In the genomic region with DNA sequence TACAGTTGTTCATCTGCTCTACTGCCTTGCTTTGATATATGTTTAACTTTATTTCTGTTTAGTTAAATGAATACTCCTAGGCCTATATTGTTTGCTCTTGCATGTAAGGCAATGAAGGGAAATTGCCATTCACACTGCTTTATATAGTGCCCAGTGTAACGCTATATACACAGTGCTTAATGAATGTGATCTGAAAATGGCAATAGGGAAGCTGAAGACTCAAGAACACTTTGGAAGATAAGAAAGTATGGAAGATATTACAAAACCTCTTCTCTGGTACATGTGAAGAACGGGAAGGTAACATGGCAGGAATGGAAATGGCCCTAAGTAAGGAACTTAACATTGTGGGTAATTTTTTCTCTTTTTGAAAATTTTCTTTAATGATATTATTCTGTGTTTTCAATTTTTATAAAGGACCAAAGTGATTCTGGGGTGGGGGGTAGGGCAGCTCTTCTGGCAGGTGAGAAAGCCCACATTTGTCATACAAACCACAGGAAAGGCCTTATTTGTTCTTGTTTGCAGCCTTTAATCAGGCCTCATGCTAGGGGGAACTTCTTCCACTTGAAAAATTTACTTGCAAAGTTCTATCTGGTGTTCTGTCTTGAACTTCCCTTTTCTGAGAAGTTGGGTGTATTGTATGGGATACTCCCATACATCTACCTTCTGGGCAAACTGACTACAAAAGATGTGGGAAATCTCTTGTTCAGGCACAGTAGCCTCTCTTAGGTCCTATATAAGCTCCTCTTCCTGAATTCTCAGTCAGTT, we compare ENCODE assay signal across 8 cellular contexts.
A peak's percentile ranks its signal among the peaks of the same experiment; 100 is the strongest.
DNase-seq lines count a peak whose midpoint lies in the region; ATAC-seq lines count a peak whose summit lies in the region.

No MANE protein-coding gene starts in this region.

- DNase-seq in activated CD4-positive, alpha-beta T cell treated with anti-CD3 and anti-CD28 coated beads for 36 hours = no peak
- DNase-seq in activated CD4-positive, alpha-beta T cell treated with anti-CD3 and anti-CD28 coated beads, Interleukin-2, amount 50 U/mL, for 4 hours = no peak
- peak; percentile 71 for DNase-seq in NOMO-1 treated with DMSO at 0.1 percent for 48 hours (lab: John Stamatoyannopoulos, UW; ENCODE audit: unreplicated experiment)
- no peak for DNase-seq in anterior cingulate cortex (lab: John Stamatoyannopoulos, UW)

- peak overlapping the region; percentile 82 for H3K27ac Mint-ChIP-seq in activated CD4-positive, alpha-beta T cell treated with anti-CD3 and anti-CD28 coated beads for 36 hours
- peak overlapping the region; percentile 86 for H3K27ac Mint-ChIP-seq in stimulated activated naive CD8-positive, alpha-beta T cell treated with anti-CD3 and anti-CD28 coated beads, Interleukin-15, Interleukin-2, amounts not matched to agents 100 ng/mL and 50 ng/mL, for 24 hours

- H3K27me3 Mint-ChIP-seq in activated CD4-positive, alpha-beta T cell treated with anti-CD3 and anti-CD28 coated beads for 36 hours = no peaks in the 10 kb centered on the region
- no peaks in the 10 kb centered on the region for H3K27me3 Mint-ChIP-seq in stimulated activated naive CD8-positive, alpha-beta T cell treated with anti-CD3 and anti-CD28 coated beads, Interleukin-15, Interleukin-2, amounts not matched to agents 100 ng/mL and 50 ng/mL, for 24 hours

- intact Hi-C loops in activated CD4-positive, alpha-beta T cell treated with anti-CD3 and anti-CD28 coated beads for 36 hours (cut with DNase I, micrococcal nuclease) = loop anchor here (2.0 kb wide), 2 partner anchors 17 to 61 kb away; no protein-coding TSS in a partner anchor

- peaks cover 19% of the 10 kb centered on the region for H3K36me3 Mint-ChIP-seq in activated CD4-positive, alpha-beta T cell treated with anti-CD3 and anti-CD28 coated beads for 36 hours (ENCODE audit: low read depth)
- H3K36me3 Mint-ChIP-seq in stimulated activated naive CD8-positive, alpha-beta T cell treated with anti-CD3 and anti-CD28 coated beads, Interleukin-15, Interleukin-2, amounts not matched to agents 100 ng/mL and 50 ng/mL, for 24 hours (ENCODE audit: low read depth) = peaks cover 36% of the 10 kb centered on the region

- H3K9me3 Mint-ChIP-seq in activated CD4-positive, alpha-beta T cell treated with anti-CD3 and anti-CD28 coated beads for 36 hours (ENCODE audit: low read depth) = peaks cover 4% of the 10 kb centered on the region
- H3K9me3 Mint-ChIP-seq in stimulated activated naive CD8-positive, alpha-beta T cell treated with anti-CD3 and anti-CD28 coated beads, Interleukin-15, Interleukin-2, amounts not matched to agents 100 ng/mL and 50 ng/mL, for 24 hours = peaks cover 8% of the 10 kb centered on the region

- H3K4me1 Mint-ChIP-seq in activated CD4-positive, alpha-beta T cell treated with anti-CD3 and anti-CD28 coated beads for 36 hours = peaks cover 76% of the 10 kb centered on the region
- H3K4me1 Mint-ChIP-seq in stimulated activated naive CD8-positive, alpha-beta T cell treated with anti-CD3 and anti-CD28 coated beads, Interleukin-15, Interleukin-2, amounts not matched to agents 100 ng/mL and 50 ng/mL, for 24 hours (ENCODE audit: low read depth) = peaks cover 88% of the 10 kb centered on the region

- POLR2A ChIA-PET in activated CD4-positive, alpha-beta T cell treated with anti-CD3 and anti-CD28 coated beads for 36 hours (lab: Charles Lee) = interaction anchor here (0.6 to 1.2 kb wide), 2 partner anchors 40 to 106 kb away, joined by 3 read pairs; no protein-coding TSS in a partner anchor

- peak overlapping the region; percentile 47 for H3K4me3 Mint-ChIP-seq in activated CD4-positive, alpha-beta T cell treated with anti-CD3 and anti-CD28 coated beads for 36 hours
- H3K4me3 Mint-ChIP-seq in stimulated activated naive CD8-positive, alpha-beta T cell treated with anti-CD3 and anti-CD28 coated beads, Interleukin-15, Interleukin-2, amounts not matched to agents 100 ng/mL and 50 ng/mL, for 24 hours = peak overlapping the region; percentile 73

- CTCF ChIA-PET in activated CD4-positive, alpha-beta T cell treated with anti-CD3 and anti-CD28 coated beads for 36 hours (lab: Charles Lee) = interaction anchor here (0.6 to 3.6 kb wide), 14 partner anchors 10 to 370 kb away, joined by 3 to 22 read pairs (median 4); no protein-coding TSS in a partner anchor

- ATAC-seq in activated CD4-positive, alpha-beta T cell treated with anti-CD3 and anti-CD28 coated beads for 36 hours = no peak
- peak; percentile 40 for ATAC-seq in esophagus mucosa
- ATAC-seq in HG03097 (IDR thresholded peaks at IDR 0.05; ENCODE audit: low FRiP score, unreplicated experiment) = no peak
- no peak for ATAC-seq in HG02759 (IDR thresholded peaks at IDR 0.05; ENCODE audit: unreplicated experiment)
